In the genomic region with DNA sequence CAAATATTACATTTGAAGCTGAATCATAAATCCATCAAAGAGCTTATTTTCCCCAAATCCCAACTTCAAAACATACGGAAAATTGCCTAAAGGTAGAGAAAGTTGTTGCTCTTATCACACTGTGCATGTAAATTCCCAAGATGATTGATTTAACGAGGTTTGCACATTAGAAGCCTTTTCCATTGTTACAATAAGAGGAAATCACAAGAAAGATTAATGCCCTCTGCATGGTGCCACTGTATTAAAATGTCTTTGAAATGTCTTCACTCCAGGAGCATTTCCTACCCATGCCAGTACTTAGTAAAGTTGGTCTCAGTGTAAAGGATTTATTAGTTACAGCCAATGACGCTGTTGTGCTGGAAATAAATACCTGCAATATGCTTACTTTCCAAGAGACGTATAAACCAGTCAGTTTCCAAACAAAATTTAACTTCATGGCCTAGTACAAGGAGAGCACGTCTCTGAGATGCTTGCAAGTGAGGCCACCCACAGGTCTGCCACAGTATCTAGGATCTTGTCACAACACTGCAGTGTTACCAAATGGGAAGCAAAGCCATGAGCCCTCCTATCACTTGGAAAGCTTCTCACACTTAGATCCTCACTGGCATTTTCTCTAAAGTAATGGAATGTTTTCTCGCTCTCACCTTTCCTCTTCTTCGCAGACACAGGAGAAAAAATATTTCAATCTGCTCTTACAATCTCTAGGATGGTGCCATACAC, we compare ENCODE assay signal across 15 cellular contexts.
"Had no signal": no experiment of that assay in that cellular context is flagged by ENCODE, and none has a peak within 500 bp of the region (broad histone marks: within the 10 kb centered on the region; RNA-seq: fewer than 3 reads in every experiment).

No MANE protein-coding gene starts in this region.

- ATAC-seq: activated naive CD8-positive, alpha-beta T cell treated with anti-CD3 and anti-CD28 coated beads, Interleukin-2, amount 50 U/mL, for 24 hours; heart left ventricle; left lobe of liver; naive thymus-derived CD8-positive, alpha-beta T cell; stimulated activated effector memory CD8-positive, alpha-beta T cell treated with anti-CD3 and anti-CD28 coated beads, Interleukin-12 subunit alpha, Interleukin-12 subunit beta, amount 100 ng/mL, for 72 hours; upper lobe of right lung had no signal

- H3K36me3 Mint-ChIP-seq: memory B cell; naive thymus-derived CD8-positive, alpha-beta T cell; stimulated activated effector memory CD8-positive, alpha-beta T cell treated with anti-CD3 and anti-CD28 coated beads, Interleukin-12 subunit alpha, Interleukin-12 subunit beta, amount 100 ng/mL, for 72 hours had no signal

- H3K4me3 Mint-ChIP-seq: activated naive CD4-positive, alpha-beta T cell treated with anti-CD3 and anti-CD28 coated beads for 36 hours; activated naive CD8-positive, alpha-beta T cell treated with anti-CD3 and anti-CD28 coated beads, Interleukin-2, amount 50 U/mL, for 24 hours; memory B cell; naive thymus-derived CD8-positive, alpha-beta T cell; stimulated activated effector memory CD8-positive, alpha-beta T cell treated with anti-CD3 and anti-CD28 coated beads, Interleukin-12 subunit alpha, Interleukin-12 subunit beta, amount 100 ng/mL, for 72 hours had no signal

- H3K9me3 ChIP-seq: heart left ventricle, thoracic aorta, upper lobe of right lung had no signal

- DNase-seq: activated CD4-positive, alpha-beta T cell treated with anti-CD3 and anti-CD28 coated beads, Interleukin-2, amount 50 U/mL, for 1 hour; activated naive CD4-positive, alpha-beta T cell treated with anti-CD3 and anti-CD28 coated beads for 36 hours; activated naive CD8-positive, alpha-beta T cell treated with anti-CD3 and anti-CD28 coated beads, Interleukin-2, amount 50 U/mL, for 24 hours; aorta; heart left ventricle; naive thymus-derived CD8-positive, alpha-beta T cell; retina; stimulated activated CD4-positive, alpha-beta T cell treated with anti-CD3 and anti-CD28 coated beads, Interleukin-12 subunit alpha, Interleukin-12 subunit beta, amount 100 ng/mL, for 4 hours; upper lobe of right lung had no signal

- H3K36me3 ChIP-seq: heart left ventricle, thoracic aorta, upper lobe of right lung had no signal

- H3K27ac Mint-ChIP-seq: activated naive CD4-positive, alpha-beta T cell treated with anti-CD3 and anti-CD28 coated beads for 36 hours; activated naive CD8-positive, alpha-beta T cell treated with anti-CD3 and anti-CD28 coated beads, Interleukin-2, amount 50 U/mL, for 24 hours; memory B cell; naive thymus-derived CD8-positive, alpha-beta T cell; stimulated activated effector memory CD8-positive, alpha-beta T cell treated with anti-CD3 and anti-CD28 coated beads, Interleukin-12 subunit alpha, Interleukin-12 subunit beta, amount 100 ng/mL, for 72 hours had no signal

- H3K27ac ChIP-seq: heart left ventricle, thoracic aorta, upper lobe of right lung had no signal

- H3K4me1 ChIP-seq: heart left ventricle, upper lobe of right lung had no signal

- H3K4me3 ChIP-seq: heart left ventricle, thoracic aorta, upper lobe of right lung had no signal

- H3K4me1 Mint-ChIP-seq: activated naive CD8-positive, alpha-beta T cell treated with anti-CD3 and anti-CD28 coated beads, Interleukin-2, amount 50 U/mL, for 24 hours; stimulated activated effector memory CD8-positive, alpha-beta T cell treated with anti-CD3 and anti-CD28 coated beads, Interleukin-12 subunit alpha, Interleukin-12 subunit beta, amount 100 ng/mL, for 72 hours had no signal

- H3K27me3 ChIP-seq: heart left ventricle, upper lobe of right lung had no signal

- H3K9me3 Mint-ChIP-seq: activated naive CD4-positive, alpha-beta T cell treated with anti-CD3 and anti-CD28 coated beads for 36 hours; activated naive CD8-positive, alpha-beta T cell treated with anti-CD3 and anti-CD28 coated beads, Interleukin-2, amount 50 U/mL, for 24 hours; memory B cell; naive thymus-derived CD8-positive, alpha-beta T cell; stimulated activated effector memory CD8-positive, alpha-beta T cell treated with anti-CD3 and anti-CD28 coated beads, Interleukin-12 subunit alpha, Interleukin-12 subunit beta, amount 100 ng/mL, for 72 hours had no signal

- FAIRE-seq: frontal cortex, keratinocyte had no signal
